In the genomic region with DNA sequence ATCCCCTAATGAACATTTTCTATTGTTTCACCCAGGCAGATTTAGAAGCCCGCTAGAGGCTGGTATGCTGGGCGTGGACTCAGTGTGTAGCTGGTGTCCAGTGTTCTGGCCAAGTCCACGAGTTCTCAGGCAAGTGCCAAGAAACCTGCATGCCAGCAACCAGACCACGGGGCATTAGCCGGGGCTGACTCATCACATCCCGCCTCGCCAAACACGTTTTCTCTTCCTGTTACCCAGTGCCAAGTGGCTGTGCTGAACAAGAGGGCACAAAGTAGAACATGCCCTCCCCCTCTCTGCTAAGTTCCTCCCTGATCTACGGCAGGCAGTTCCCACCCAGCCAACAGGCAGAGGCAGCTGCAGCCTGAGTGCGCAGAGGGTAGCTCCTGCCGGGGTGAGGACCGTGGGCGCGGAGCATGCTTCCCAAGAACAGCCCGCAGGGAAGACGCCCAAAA, we compare ENCODE assay signal across 8 cellular contexts. TPM values are rescaled to one million over a fixed set of nuclear protein-coding genes. Genes with fewer than 3 reads are reported as not detected.
DNase-seq lines count a peak whose midpoint lies in the region; ATAC-seq, FAIRE-seq and TF ChIP-seq lines count a peak whose summit lies in the region.

No MANE protein-coding gene starts in this region.

- BruUV-seq in HepG2 (replicated peaks; lab: Mats Ljungman, UMichigan): no TSS peak

- POLR2A ChIA-PET in HepG2 (lab: Yijun Ruan, JAX) (no interaction called here), SK-N-SH (lab: Yijun Ruan, JAX) (no interaction called here)

- H3K4me1 ChIP-seq in liver (ENCODE audit: control insufficient read depth in 4 of 4, insufficient read depth in 4 of 4, low read length in 3 of 4) (peaks cover 2 to 24% (median 8%) of the 10 kb centered on the region in 4 donors), HepG2 (ENCODE audit: insufficient read depth, low read length) (no peaks in the 10 kb centered on the region), SK-N-SH (ENCODE audit: control insufficient read depth in 1 of 2, insufficient read depth in 2 of 2, low read depth in 1 of 2, low read length in 1 of 2) (peaks cover 16 to 17% of the 10 kb centered on the region in 2 experiments; a peak in 2 of 4 replicates), parathyroid adenoma (peaks cover 32% of the 10 kb centered on the region)

- no peaks in the 10 kb centered on the region for H3K9me2 ChIP-seq in SK-N-SH

- TF ChIP-seq CTCF in liver (IDR thresholded peaks at IDR 0.05; ENCODE audit: low read depth, low read length, missing input control) (peak; percentile 29), HepG2 (CRISPR knock-in tag; IDR thresholded peaks at IDR 0.05) (no peak), SK-N-SH (IDR thresholded peaks at IDR 0.05) (no peak), fibroblast of villous mesenchyme (IDR thresholded peaks at IDR 0.05; ENCODE audit: insufficient read depth, low read depth, low read length) (no peak), parathyroid adenoma (IDR thresholded peaks at IDR 0.05) (peak; percentile 5), nephron progenitor cell (IDR thresholded peaks at IDR 0.05) (no peak)

- H3K79me2 ChIP-seq in HepG2 (ENCODE audit: insufficient read depth, low read length): no peaks in the 10 kb centered on the region
- H3K79me2 ChIP-seq in SK-N-SH (ENCODE audit: insufficient read depth): peaks cover 44% of the 10 kb centered on the region
- H3K79me2 ChIP-seq in parathyroid adenoma: peaks cover 40% of the 10 kb centered on the region

- H2AFZ ChIP-seq in HepG2 (ENCODE audit: low read length) (no peak overlapping the region), SK-N-SH (ENCODE audit: low read depth) (no peak overlapping the region), parathyroid adenoma (peak overlapping the region; percentile 19)

- peaks cover 0 to 1% (median 0%) of the 10 kb centered on the region in 4 donors for H3K9me3 ChIP-seq in liver (ENCODE audit: control insufficient read depth in 4 of 4, low read length in 3 of 4)
- no peaks in the 10 kb centered on the region for H3K9me3 ChIP-seq in HepG2 (ENCODE audit: low read length)
- peaks cover 6% of the 10 kb centered on the region; the same call in 1 of the 2 replicates for H3K9me3 ChIP-seq in SK-N-SH
- H3K9me3 ChIP-seq in parathyroid adenoma (ENCODE audit: control insufficient read depth, low read length): no peaks in the 10 kb centered on the region

- H3F3A ChIP-seq in SK-N-SH (replicated peaks; ENCODE audit: insufficient read depth): peaks cover 18% of the 10 kb centered on the region

- H3K4me3 Mint-ChIP-seq in nephron progenitor cell: no peak overlapping the region

- H3K4me3 ChIP-seq in liver (ENCODE audit: low read depth in 1 of 3, low read length in 3 of 3): peak overlapping the region; percentile 13 to 37 (median 20)
- no peak overlapping the region for H3K4me3 ChIP-seq in HepG2 (replicated peaks in 1 of 3; ENCODE audit: insufficient read depth in 1 of 3, low read depth in 2 of 3, low read length in 3 of 3)
- no peak overlapping the region; a peak in 1 of 4 replicates for H3K4me3 ChIP-seq in SK-N-SH (ENCODE audit: low read depth in 2 of 2, low read length in 1 of 2)
- H3K4me3 ChIP-seq in fibroblast of villous mesenchyme (ENCODE audit: low read depth, low read length): no peak overlapping the region
- H3K4me3 ChIP-seq in parathyroid adenoma (ENCODE audit: low read depth, low read length): peak overlapping the region; percentile 43

- H4K20me1 ChIP-seq in HepG2 (ENCODE audit: insufficient read depth, low read length) (no peaks in the 10 kb centered on the region), SK-N-SH (ENCODE audit: insufficient read depth) (no peaks in the 10 kb centered on the region)

- FAIRE-seq in HepG2 (lab: Jason Lieb, UNC): no peak

- H3K27ac ChIP-seq in liver (ENCODE audit: low read depth in 1 of 2, low read length in 2 of 2) (peak overlapping the region; percentile 87 to 95), HepG2 (ENCODE audit: extremely low read length, insufficient read depth, low read length) (no peak overlapping the region), SK-N-SH (ENCODE audit: low read depth in 2 of 2, low read length in 1 of 2) (peak overlapping the region; percentile 67 to 91), parathyroid adenoma (peak overlapping the region; percentile 86)

- no peak for TF ChIP-seq POLR2A in HepG2 (IDR thresholded peaks at IDR 0.05; ENCODE audit: insufficient read depth in 1 of 2, low read depth in 2 of 2, low read length in 2 of 2)

- H3K36me3 ChIP-seq in liver (ENCODE audit: control insufficient read depth in 4 of 4, insufficient read depth in 3 of 4, low read depth in 1 of 4, low read length in 3 of 4) (no peaks in the 10 kb centered on the region), HepG2 (replicated peaks in 1 of 2; ENCODE audit: control insufficient read depth in 1 of 2, insufficient read depth in 2 of 2, low read length in 2 of 2) (no peaks in the 10 kb centered on the region), SK-N-SH (replicated peaks in 1 of 2; ENCODE audit: control insufficient read depth in 1 of 2, insufficient read depth in 2 of 2, low read length in 1 of 2) (peaks cover 2 to 7% of the 10 kb centered on the region in 2 experiments), parathyroid adenoma (ENCODE audit: control insufficient read depth, insufficient read depth, low read length) (no peaks in the 10 kb centered on the region)

- in situ Hi-C loops in HepG2 (cut with HindIII; ENCODE audit: extremely low pct_ligation_motif_present, low pct_unique_long_range_greater_than_20kb): no loop called here

- peaks cover 24% of the 10 kb centered on the region for H3K27me3 Mint-ChIP-seq in nephron progenitor cell (ENCODE audit: low read depth, poor library complexity)

- H3K4me2 ChIP-seq in HepG2 (ENCODE audit: low read depth, low read length): no peak overlapping the region
- peak overlapping the region; percentile 55 for H3K4me2 ChIP-seq in SK-N-SH
- H3K4me2 ChIP-seq in parathyroid adenoma (ENCODE audit: low read length): peak overlapping the region; percentile 63

- H3K9me3 Mint-ChIP-seq in nephron progenitor cell: peaks cover 21% of the 10 kb centered on the region

- no peak overlapping the region for H3K27ac Mint-ChIP-seq in nephron progenitor cell

- intact Hi-C loops in HepG2 (cut with micrococcal nuclease; ENCODE audit: unreplicated experiment): no loop called here

- H3K27me3 ChIP-seq in liver (ENCODE audit: control insufficient read depth in 4 of 4, insufficient read depth in 4 of 4, low read length in 3 of 4): no peaks in the 10 kb centered on the region
- H3K27me3 ChIP-seq in HepG2 (ENCODE audit: control insufficient read depth in 1 of 2, insufficient read depth in 2 of 2, low read length in 2 of 2): peaks cover 8 to 79% of the 10 kb centered on the region in 2 experiments; a peak in 3 of 5 replicates
- no peaks in the 10 kb centered on the region for H3K27me3 ChIP-seq in SK-N-SH (ENCODE audit: insufficient read depth)
- no peaks in the 10 kb centered on the region for H3K27me3 ChIP-seq in parathyroid adenoma (ENCODE audit: control insufficient read depth, insufficient read depth, low read length)

- H3K9ac ChIP-seq in liver (ENCODE audit: low read depth in 1 of 2, low read length in 2 of 2) (peak overlapping the region; percentile 64 to 82), HepG2 (ENCODE audit: insufficient read depth, low read depth, low read length) (no peak overlapping the region), SK-N-SH (peak overlapping the region; percentile 52; the same call in 1 of the 2 replicates), parathyroid adenoma (no peak overlapping the region)

- DNase-seq in HepG2 (ENCODE audit: low spot score) (no peak), SK-N-SH (no peak), fibroblast of villous mesenchyme (ENCODE audit: low read depth) (peak; percentile 60), nephron progenitor cell (no peak)

- TF ChIP-seq EP300 in HepG2 (IDR thresholded peaks at IDR 0.05; ENCODE audit: low read depth in 2 of 2, low read length in 2 of 2): no peak
- no peak for TF ChIP-seq EP300 in HepG2 (CRISPR knock-in tag; IDR thresholded peaks at IDR 0.05; ENCODE audit: borderline replicate concordance)
- peak in 1 of 2 experiments; percentile 94; a peak in 2 of 4 replicates for TF ChIP-seq EP300 in SK-N-SH (IDR thresholded peaks at IDR 0.05; ENCODE audit: borderline replicate concordance in 1 of 2, low read depth in 1 of 2, low read length in 1 of 2)

- TF ChIP-seq RAD21 in liver (IDR thresholded peaks at IDR 0.05) (peak; percentile 59), HepG2 (CRISPR knock-in tag; IDR thresholded peaks at IDR 0.05) (no peak), SK-N-SH (IDR thresholded peaks at IDR 0.05; ENCODE audit: low read length) (no peak; the same call in 1 of the 2 replicates)

- 25% methylated on average over 16 of the region's 16 CpGs for WGBS in liver
- 46% methylated on average over 15 of the region's 16 CpGs for WGBS in HepG2 (ENCODE audit: low lambda C conversion rate)
- 44% methylated on average over 10 of the region's 16 CpGs for WGBS in SK-N-SH (ENCODE audit: low lambda C conversion rate)

- peaks cover 6% of the 10 kb centered on the region for H3K4me1 Mint-ChIP-seq in nephron progenitor cell

- peaks cover 7% of the 10 kb centered on the region for H3K36me3 Mint-ChIP-seq in nephron progenitor cell (ENCODE audit: low read depth)

- ATAC-seq in HepG2 (no peak), HG02571 (IDR thresholded peaks at IDR 0.05; ENCODE audit: unreplicated experiment) (no peak), GM21737 (IDR thresholded peaks at IDR 0.05; ENCODE audit: unreplicated experiment) (no peak)

- CTCF ChIA-PET in HepG2 (lab: Yijun Ruan, JAX; ENCODE audit: low intra/inter-chr PET ratio, low total read pairs) (no interaction called here), SK-N-SH (lab: Yijun Ruan, JAX) (no interaction called here)

RNA-seq across cellular contexts. Expression of gene RAMACL, which starts 29.6 kb away (rescaled TPM):
- total RNA-seq in liver: under 1 TPM; 0.28 to 0.59 TPM
- polyA plus RNA-seq in liver: under 1 TPM; 0.22 to 0.35 TPM
- 0.09 TPM in 1 of 2 replicates, not detected in the other for total RNA-seq in HepG2 (2016; rRNA removed; fragmentation: Illumina TruSeq; extraction: Trizol)
- not detected in 2 replicates for total RNA-seq in HepG2 (2016; cell fraction: cytosol; rRNA removed; fragmentation: Illumina TruSeq; extraction: Trizol; ENCODE audit: low read depth)
- 0.09 and 0.15 TPM in 2 replicates for total RNA-seq in HepG2 (2016; cell fraction: insoluble cytoplasmic fraction; rRNA removed; fragmentation: Illumina TruSeq; extraction: Trizol)
- not detected in 2 replicates for total RNA-seq in HepG2 (2016; cell fraction: membrane; rRNA removed; fragmentation: Illumina TruSeq; extraction: Trizol)
- not detected in 2 replicates for total RNA-seq in HepG2 (2016; cell fraction: nucleus; rRNA removed; fragmentation: Illumina TruSeq; extraction: Trizol)
- polyA plus RNA-seq in HepG2 (2011; rRNA removed): 0.14 and 0.29 TPM in 2 replicates
- polyA plus RNA-seq in HepG2 (2011; cell fraction: cytosol; rRNA removed): 0.03 and 0.18 TPM in 2 replicates
- polyA plus RNA-seq in HepG2 (2011; cell fraction: nucleus; rRNA removed): 0.09 TPM in 1 of 2 replicates, not detected in the other
- 0.19 and 0.84 TPM in 2 replicates for polyA plus RNA-seq in HepG2 (2012)
- not detected in 2 replicates for polyA plus RNA-seq in HepG2 (2016; cell fraction: cytosol; fragmentation: Illumina TruSeq; extraction: Trizol; ENCODE audit: low read depth)
- 0.15 and 0.32 TPM in 2 replicates for polyA plus RNA-seq in HepG2 (2016; cell fraction: insoluble cytoplasmic fraction; fragmentation: Illumina TruSeq; extraction: Trizol; ENCODE audit: low read depth)
- polyA plus RNA-seq in HepG2 (2016; cell fraction: membrane; fragmentation: Illumina TruSeq; extraction: Trizol; ENCODE audit: low read depth): not detected in 2 replicates
- polyA plus RNA-seq in HepG2 (2016; cell fraction: nucleus; fragmentation: Illumina TruSeq; extraction: Trizol; ENCODE audit: insufficient read depth, low read depth): not detected in 2 replicates
- 0.16 and 0.40 TPM in 2 replicates for polyA minus RNA-seq in HepG2 (2011; rRNA and poly(A)+ RNA removed; ENCODE audit: low replicate concordance)
- 0.26 TPM in 1 of 2 replicates, not detected in the other for polyA minus RNA-seq in HepG2 (2011; cell fraction: cytosol; rRNA and poly(A)+ RNA removed)
- polyA minus RNA-seq in HepG2 (2011; cell fraction: nucleus; rRNA and poly(A)+ RNA removed): 1.0 and 1.2 TPM in 2 replicates
- polyA plus RNA-seq in SK-N-SH (2012; rRNA removed): 0.10 and 0.39 TPM in 2 replicates
- 0.46 and 0.81 TPM in 2 replicates for polyA plus RNA-seq in SK-N-SH (2012; cell fraction: cytosol; rRNA removed)
- 0.95 and 1.4 TPM in 2 replicates for polyA plus RNA-seq in SK-N-SH (2012; cell fraction: nucleus; rRNA removed)
- total RNA-seq in fibroblast of villous mesenchyme: 0.43 and 0.97 TPM in 2 replicates

Comparison
In these comparisons a context has a peak if more than half of its experiments do, and no peak if none do; other contexts are left out.
1. H3K4me3 ChIP-seq: peak in liver (3 of 3) and parathyroid adenoma (single experiment); none in HepG2 (0 of 3), SK-N-SH (0 of 2) and fibroblast of villous mesenchyme (single experiment).
2. H3K9ac ChIP-seq: peak in liver (2 of 2) and SK-N-SH (single experiment); none in HepG2 (single experiment) and parathyroid adenoma (single experiment).
3. CTCF ChIP-seq: peak in liver (single experiment) and parathyroid adenoma (single experiment); none in HepG2 (single experiment), SK-N-SH (single experiment), fibroblast of villous mesenchyme (single experiment) and nephron progenitor cell (single experiment).